29 cellular contexts compared by ENCODE assay signal in genomic region chr11:111362887-111363411, GRCh38. TPM values are rescaled to one million over a fixed set of nuclear protein-coding genes. Genes with fewer than 3 reads are reported as not detected.
DNase-seq lines count a peak whose midpoint lies in the region; ATAC-seq, FAIRE-seq and TF ChIP-seq lines count a peak whose summit lies in the region.
"Had no signal": no experiment of that assay in that cellular context is flagged by ENCODE, and none has a peak within 500 bp of the region (broad histone marks: within the 10 kb centered on the region; RNA-seq: fewer than 3 reads in every experiment).

No MANE protein-coding gene starts in this region.

- H3K9me2 ChIP-seq in OCI-LY1 (ENCODE audit: low read depth, low read length): no peaks in the 10 kb centered on the region

- 48 to 56% methylated on average over 2 to 6 of the region's 9 CpGs for WGBS in esophagus squamous epithelium, 2 donors
- 15% methylated on average over 9 of the region's 9 CpGs for WGBS in pancreas, 2 donors

- intact Hi-C loops in esophagus squamous epithelium (cut with DNase I): no loop called here
- intact Hi-C loops in pancreas (cut with DNase I): loop anchor here in 1 of 3 donors (10.0 kb wide), 1 partner anchor 62 kb away; no protein-coding TSS in a partner anchor
- intact Hi-C loops in naive thymus-derived CD4-positive, alpha-beta T cell (cut with micrococcal nuclease): no loop called here

- ATAC-seq in pancreas (peak; percentile 63 to 79 (median 72)), HG03571 (IDR thresholded peaks at IDR 0.05; ENCODE audit: unreplicated experiment) (no peak)
- no peak for ATAC-seq in naive thymus-derived CD4-positive, alpha-beta T cell
- ATAC-seq: foreskin keratinocyte; natural killer cell treated with Interleukin-12 subunit alpha and Interleukin-12 subunit beta and Interleukin-15 and Interleukin-18, amount 100 ng/mL, for 72 hours; stimulated activated effector memory CD8-positive, alpha-beta T cell treated with anti-CD3 and anti-CD28 coated beads, Interleukin-12 subunit alpha, Interleukin-12 subunit beta, amount 100 ng/mL, for 72 hours had no signal

- POLR2A ChIA-PET in naive thymus-derived CD4-positive, alpha-beta T cell (lab: Charles Lee): no interaction called here

- no peaks in the 10 kb centered on the region for H3K9me3 ChIP-seq in OCI-LY1 (ENCODE audit: low read length)
- no peaks in the 10 kb centered on the region for H3K9me3 ChIP-seq in esophagus squamous epithelium
- no peaks in the 10 kb centered on the region for H3K9me3 ChIP-seq in pancreas
- H3K9me3 ChIP-seq in naive thymus-derived CD4-positive, alpha-beta T cell (ENCODE audit: control insufficient read depth in 2 of 3, low read length in 3 of 3): no peaks in the 10 kb centered on the region
- H3K9me3 ChIP-seq: sigmoid colon, tibial artery had no signal

- peaks cover 7% of the 10 kb centered on the region; the same call in 1 of the 2 replicates for H3F3A ChIP-seq in OCI-LY1 (ENCODE audit: insufficient read depth, low read length)

- peak overlapping the region; percentile 69 for H3K4me2 ChIP-seq in OCI-LY1 (ENCODE audit: low read length)

- no peak overlapping the region for H3K27ac Mint-ChIP-seq in osteocyte (ENCODE audit: unreplicated experiment)
- H3K27ac Mint-ChIP-seq in naive thymus-derived CD4-positive, alpha-beta T cell: no peak overlapping the region
- H3K27ac Mint-ChIP-seq: activated CD4-positive, alpha-beta memory T cell treated with anti-CD3 and anti-CD28 coated beads for 36 hours; CD4-positive, alpha-beta T cell; natural killer cell treated with Interleukin-12 subunit alpha and Interleukin-12 subunit beta and Interleukin-15 and Interleukin-18, amount 100 ng/mL, for 72 hours; stimulated activated effector memory CD8-positive, alpha-beta T cell treated with anti-CD3 and anti-CD28 coated beads, Interleukin-12 subunit alpha, Interleukin-12 subunit beta, amount 100 ng/mL, for 72 hours had no signal

- H3K9me3 Mint-ChIP-seq in osteocyte (ENCODE audit: unreplicated experiment): no peaks in the 10 kb centered on the region
- no peaks in the 10 kb centered on the region for H3K9me3 Mint-ChIP-seq in naive thymus-derived CD4-positive, alpha-beta T cell
- H3K9me3 Mint-ChIP-seq: activated CD4-positive, alpha-beta memory T cell treated with anti-CD3 and anti-CD28 coated beads for 36 hours; CD4-positive, alpha-beta T cell; natural killer cell treated with Interleukin-12 subunit alpha and Interleukin-12 subunit beta and Interleukin-15 and Interleukin-18, amount 100 ng/mL, for 72 hours; stimulated activated effector memory CD8-positive, alpha-beta T cell treated with anti-CD3 and anti-CD28 coated beads, Interleukin-12 subunit alpha, Interleukin-12 subunit beta, amount 100 ng/mL, for 72 hours had no signal

- peaks cover 70% of the 10 kb centered on the region for H3K79me2 ChIP-seq in OCI-LY1 (ENCODE audit: insufficient read depth, low read length)

- H3K36me3 Mint-ChIP-seq in osteocyte (ENCODE audit: unreplicated experiment): no peaks in the 10 kb centered on the region
- H3K36me3 Mint-ChIP-seq in naive thymus-derived CD4-positive, alpha-beta T cell: peaks cover 0 to 28% (median 3%) of the 10 kb centered on the region in 5 donors
- H3K36me3 Mint-ChIP-seq: natural killer cell treated with Interleukin-12 subunit alpha and Interleukin-12 subunit beta and Interleukin-15 and Interleukin-18, amount 100 ng/mL, for 72 hours; stimulated activated effector memory CD8-positive, alpha-beta T cell treated with anti-CD3 and anti-CD28 coated beads, Interleukin-12 subunit alpha, Interleukin-12 subunit beta, amount 100 ng/mL, for 72 hours had no signal

- H3K4me3 Mint-ChIP-seq in osteocyte (ENCODE audit: unreplicated experiment): no peak overlapping the region
- H3K4me3 Mint-ChIP-seq in naive thymus-derived CD4-positive, alpha-beta T cell: no peak overlapping the region
- H3K4me3 Mint-ChIP-seq: activated CD4-positive, alpha-beta memory T cell treated with anti-CD3 and anti-CD28 coated beads for 36 hours; CD4-positive, alpha-beta T cell; natural killer cell treated with Interleukin-12 subunit alpha and Interleukin-12 subunit beta and Interleukin-15 and Interleukin-18, amount 100 ng/mL, for 72 hours; stimulated activated effector memory CD8-positive, alpha-beta T cell treated with anti-CD3 and anti-CD28 coated beads, Interleukin-12 subunit alpha, Interleukin-12 subunit beta, amount 100 ng/mL, for 72 hours had no signal

- H2AFZ ChIP-seq in OCI-LY1 (ENCODE audit: low read length): no peak overlapping the region

- TF ChIP-seq POLR2A in GM12892 (IDR thresholded peaks at IDR 0.05; ENCODE audit: low read depth, low read length) (no peak; the same call in 1 of the 2 replicates), esophagus squamous epithelium (IDR thresholded peaks at IDR 0.05) (no peak)

- H3K27ac ChIP-seq in OCI-LY1 (ENCODE audit: low read depth, low read length, poor library complexity, severe bottlenecking) (peak overlapping the region; percentile 90), esophagus squamous epithelium (peak overlapping the region; percentile 45 to 66 (median 56)), pancreas (peak overlapping the region; percentile 64 to 90 (median 80))
- H3K27ac ChIP-seq in naive thymus-derived CD4-positive, alpha-beta T cell (ENCODE audit: low read depth, low read length): no peak overlapping the region
- H3K27ac ChIP-seq: epithelial cell of prostate, foreskin keratinocyte, sigmoid colon, tibial artery had no signal

- no peaks in the 10 kb centered on the region for H3K27me3 Mint-ChIP-seq in osteocyte (ENCODE audit: unreplicated experiment)
- no peaks in the 10 kb centered on the region for H3K27me3 Mint-ChIP-seq in naive thymus-derived CD4-positive, alpha-beta T cell
- H3K27me3 Mint-ChIP-seq: activated CD4-positive, alpha-beta memory T cell treated with anti-CD3 and anti-CD28 coated beads for 36 hours; CD4-positive, alpha-beta T cell had no signal

- in situ Hi-C loops in G401 (cut with HindIII; ENCODE audit: low sequenced_read_pairs): no loop called here

- no peaks in the 10 kb centered on the region for H4K20me1 ChIP-seq in OCI-LY1 (ENCODE audit: insufficient read depth, low read length)

- no peaks in the 10 kb centered on the region for H3K4me1 Mint-ChIP-seq in osteocyte (ENCODE audit: unreplicated experiment)
- H3K4me1 Mint-ChIP-seq in naive thymus-derived CD4-positive, alpha-beta T cell: peaks cover 0 to 2% (median 0%) of the 10 kb centered on the region in 7 donors
- H3K4me1 Mint-ChIP-seq: stimulated activated effector memory CD8-positive, alpha-beta T cell treated with anti-CD3 and anti-CD28 coated beads, Interleukin-12 subunit alpha, Interleukin-12 subunit beta, amount 100 ng/mL, for 72 hours had no signal

- TF ChIP-seq CTCF in OCI-LY1 (IDR thresholded peaks at IDR 0.05; ENCODE audit: low read length): no peak
- TF ChIP-seq CTCF in esophagus squamous epithelium (IDR thresholded peaks at IDR 0.05): no peak
- TF ChIP-seq CTCF in pancreas (IDR thresholded peaks at IDR 0.05): no peak
- no peak for TF ChIP-seq CTCF in osteocyte (IDR thresholded peaks at IDR 0.05)

- peaks cover 99% of the 10 kb centered on the region for H3K36me3 ChIP-seq in OCI-LY1 (ENCODE audit: insufficient read depth, low read length)
- H3K36me3 ChIP-seq in esophagus squamous epithelium: no peaks in the 10 kb centered on the region
- H3K36me3 ChIP-seq in pancreas: no peaks in the 10 kb centered on the region
- H3K36me3 ChIP-seq in naive thymus-derived CD4-positive, alpha-beta T cell (ENCODE audit: control insufficient read depth in 2 of 3, insufficient read depth in 3 of 3, low read length in 3 of 3): no peaks in the 10 kb centered on the region
- H3K36me3 ChIP-seq: sigmoid colon, tibial artery had no signal

- DNase-seq in GM12892 (ENCODE audit: insufficient read length) (no peak), esophagus squamous epithelium (lab: John Stamatoyannopoulos, UW) (no peak), pancreas (peak; percentile 72 to 94 (median 90)), G401 (ENCODE audit: low spot score) (no peak), osteocyte (ENCODE audit: extremely low spot score, unreplicated experiment) (no peak)
- DNase-seq in naive thymus-derived CD4-positive, alpha-beta T cell: no peak
- DNase-seq: activated CD4-positive, alpha-beta memory T cell treated with anti-CD3 and anti-CD28 coated beads for 36 hours; activated gamma-delta T cell treated with Interleukin-2 at 50 U/mL for 16 hours; activated T-cell treated with anti-CD3 and anti-CD28 coated beads for 4 hours; caudate nucleus; CD4-positive, alpha-beta T cell; DMS153; foreskin keratinocyte; H7; hippocampal formation; KG1; mesenchymal stem cell; NCI-H1048; NCI-H2029 treated with DMSO at 0.1 percent for 48 hours; SHP77; sigmoid colon; T-helper 1 cell; tibial artery had no signal

- CTCF ChIA-PET in naive thymus-derived CD4-positive, alpha-beta T cell (lab: Charles Lee): interaction anchor here (0.6 to 1.1 kb wide), 2 partner anchors 20 to 415 kb away, joined by 4 read pairs; no protein-coding TSS in a partner anchor

- H3K9ac ChIP-seq in OCI-LY1 (ENCODE audit: low read length): peak overlapping the region; percentile 75

- H3K27me3 ChIP-seq in OCI-LY1 (ENCODE audit: insufficient read depth, low read length): no peaks in the 10 kb centered on the region
- no peaks in the 10 kb centered on the region for H3K27me3 ChIP-seq in esophagus squamous epithelium
- no peaks in the 10 kb centered on the region for H3K27me3 ChIP-seq in pancreas
- H3K27me3 ChIP-seq in naive thymus-derived CD4-positive, alpha-beta T cell (ENCODE audit: control insufficient read depth in 2 of 2, insufficient read depth in 2 of 2, low read length in 2 of 2): no peaks in the 10 kb centered on the region
- H3K27me3 ChIP-seq: foreskin keratinocyte, sigmoid colon, tibial artery had no signal

- H3K4me3 ChIP-seq in OCI-LY1 (ENCODE audit: low read depth, low read length, poor library complexity, severe bottlenecking) (peak overlapping the region; percentile 62), esophagus squamous epithelium (no peak overlapping the region), pancreas (no peak overlapping the region)
- H3K4me3 ChIP-seq in naive thymus-derived CD4-positive, alpha-beta T cell (ENCODE audit: low read length): no peak overlapping the region
- H3K4me3 ChIP-seq: sigmoid colon, tibial artery had no signal

- FAIRE-seq in GM12892 (lab: Jason Lieb, UNC) (peak; percentile 53), pancreas (lab: Jason Lieb, UNC) (no peak)

- H3K4me1 ChIP-seq in OCI-LY1 (ENCODE audit: insufficient read depth, low read length, severe bottlenecking) (peaks cover 100% of the 10 kb centered on the region), esophagus squamous epithelium (peaks cover 0 to 62% (median 24%) of the 10 kb centered on the region in 3 donors), pancreas (peaks cover 52 to 79% (median 71%) of the 10 kb centered on the region in 3 donors)
- H3K4me1 ChIP-seq in naive thymus-derived CD4-positive, alpha-beta T cell (ENCODE audit: control insufficient read depth in 2 of 2, insufficient read depth in 2 of 2, low read length in 2 of 2): no peaks in the 10 kb centered on the region
- H3K4me1 ChIP-seq: tibial artery had no signal

RNA-seq across cellular contexts. Expression of gene POU2AF1, which starts 16.1 kb away (rescaled TPM):
- 151 TPM for polyA plus RNA-seq in GM12892 (2012; ENCODE audit: missing spikeins)
- 1 to 10 TPM in 2 of 4 donors, under 1 TPM in 1, not detected in 1; 0.57 to 2.2 (median 1.8) TPM for total RNA-seq in esophagus squamous epithelium
- 1 to 10 TPM in 1 of 6 donors, under 1 TPM in 5; 0.08 to 2.2 (median 0.41) TPM for total RNA-seq in pancreas
- under 1 TPM; 0.19 to 0.73 TPM for polyA plus RNA-seq in pancreas
- 7.0 and 28.4 TPM in 2 replicates for total RNA-seq in G401 (2014; rRNA removed; shearing (Covaris generic))
- not detected in 2 replicates for total RNA-seq in osteocyte
- 10 to 100 TPM in 1 of 5 experiments, 1 to 10 TPM in 3, under 1 TPM in 1; 0.57 to 11.3 (median 4.9) TPM for total RNA-seq in naive thymus-derived CD4-positive, alpha-beta T cell
- polyA plus RNA-seq in naive thymus-derived CD4-positive, alpha-beta T cell: under 1 TPM; 0.45 to 0.53 TPM
- total RNA-seq: dermis microvascular lymphatic vessel endothelial cell, foreskin keratinocyte, H7 had no signal
- polyA plus RNA-seq: foreskin keratinocyte had no signal

Comparison
In these comparisons a context has a peak if more than half of its experiments do, and no peak if none do; other contexts are left out.
1. DNase-seq: peak in pancreas (6 of 6); none in GM12892 (single experiment), esophagus squamous epithelium (single experiment), G401 (single experiment), osteocyte (single experiment) and naive thymus-derived CD4-positive, alpha-beta T cell (0 of 9).
2. ATAC-seq: peak in pancreas (4 of 4); none in HG03571 (single experiment) and naive thymus-derived CD4-positive, alpha-beta T cell (single experiment).